In genomic region chr2:238458641-238459040, GRCh38 we compare ENCODE assay signal across 21 cellular contexts. TPM values are rescaled to one million over a fixed set of nuclear protein-coding genes. Genes with fewer than 3 reads are reported as not detected.
A peak's percentile ranks its signal among the peaks of the same experiment; 100 is the strongest.
DNase-seq lines count a peak whose midpoint lies in the region; ATAC-seq and TF ChIP-seq lines count a peak whose summit lies in the region.
"Had no signal": no experiment of that assay in that cellular context is flagged by ENCODE, and none has a peak within 500 bp of the region (broad histone marks: within the 10 kb centered on the region; RNA-seq: fewer than 3 reads in every experiment).

No MANE protein-coding gene starts in this region.

- ATAC-seq in left ventricle myocardium superior (peak; percentile 52), right lobe of liver (no peak)
- peak; percentile 5 for ATAC-seq in stimulated activated effector memory CD8-positive, alpha-beta T cell treated with anti-CD3 and anti-CD28 coated beads, Interleukin-12 subunit alpha, Interleukin-12 subunit beta, amount 100 ng/mL, for 72 hours
- ATAC-seq in activated T-cell treated with anti-CD3 and anti-CD28 coated beads, Interleukin-2, amount 50 U/mL, for 72 hours (replicated peaks in 1 of 2), result no peak
- ATAC-seq: activated naive CD8-positive, alpha-beta T cell treated with anti-CD3 and anti-CD28 coated beads, Interleukin-2, amount 50 U/mL, for 24 hours; natural killer cell treated with Interleukin-12 subunit alpha and Interleukin-12 subunit beta and Interleukin-15 and Interleukin-18, amount 100 ng/mL, for 72 hours had no signal

- H3K36me3 Mint-ChIP-seq in brain, result peaks cover 15% of the 10 kb centered on the region
- no peaks in the 10 kb centered on the region for H3K36me3 Mint-ChIP-seq in stimulated activated effector memory CD8-positive, alpha-beta T cell treated with anti-CD3 and anti-CD28 coated beads, Interleukin-12 subunit alpha, Interleukin-12 subunit beta, amount 100 ng/mL, for 72 hours
- H3K36me3 Mint-ChIP-seq in activated T-cell treated with anti-CD3 and anti-CD28 coated beads, Interleukin-2, amount 50 U/mL, for 72 hours (ENCODE audit: insufficient read depth in 2 of 2), result peaks cover 1 to 3% of the 10 kb centered on the region in 2 donors

- H3K4me1 ChIP-seq in right lobe of liver, result no peaks in the 10 kb centered on the region
- H3K4me1 ChIP-seq: lower lobe of right lung had no signal

- DNase-seq in EH (ENCODE audit: low read depth) (peak; percentile 44), left ventricle myocardium superior (peak; percentile 55), GDM1 (lab: John Stamatoyannopoulos, UW) (no peak), right lobe of liver (no peak), occipital lobe (lab: John Stamatoyannopoulos, UW) (no peak)
- no peak for DNase-seq in stimulated activated effector memory CD8-positive, alpha-beta T cell treated with anti-CD3 and anti-CD28 coated beads, Interleukin-12 subunit alpha, Interleukin-12 subunit beta, amount 100 ng/mL, for 72 hours (ENCODE audit: low spot score in 2 of 2)
- DNase-seq in activated T-cell treated with anti-CD3 and anti-CD28 coated beads, Interleukin-2, amount 50 U/mL, for 72 hours, result no peak
- DNase-seq: activated CD4-positive, alpha-beta memory T cell treated with anti-CD3 and anti-CD28 coated beads for 36 hours; activated naive CD8-positive, alpha-beta T cell treated with anti-CD3 and anti-CD28 coated beads, Interleukin-2, amount 50 U/mL, for 24 hours; cerebellar nuclear complex; foreskin melanocyte; lower lobe of right lung; NCI-H1436; NK-92 treated with Interleukin-12 subunit alpha and Interleukin-12 subunit beta, amount 100 ng/mL, for 24 hours; stimulated activated CD4-positive, alpha-beta T cell treated with anti-CD3 and anti-CD28 coated beads, Interleukin-15, amount 100 ng/mL, for 24 hours; stimulated activated naive CD4-positive, alpha-beta T cell; SW 1271 had no signal

- TF ChIP-seq CTCF in brain (conservative IDR thresholded peaks at IDR 0.05) (no peak), right lobe of liver (IDR thresholded peaks at IDR 0.05) (no peak)

- peaks cover 27% of the 10 kb centered on the region for H3K4me1 Mint-ChIP-seq in brain
- H3K4me1 Mint-ChIP-seq in stimulated activated effector memory CD8-positive, alpha-beta T cell treated with anti-CD3 and anti-CD28 coated beads, Interleukin-12 subunit alpha, Interleukin-12 subunit beta, amount 100 ng/mL, for 72 hours, result no peaks in the 10 kb centered on the region
- no peaks in the 10 kb centered on the region for H3K4me1 Mint-ChIP-seq in activated T-cell treated with anti-CD3 and anti-CD28 coated beads, Interleukin-2, amount 50 U/mL, for 72 hours (ENCODE audit: low read depth)
- H3K4me1 Mint-ChIP-seq: activated naive CD8-positive, alpha-beta T cell treated with anti-CD3 and anti-CD28 coated beads, Interleukin-2, amount 50 U/mL, for 24 hours had no signal

- peaks cover 10% of the 10 kb centered on the region for H3K27me3 Mint-ChIP-seq in brain
- no peaks in the 10 kb centered on the region for H3K27me3 Mint-ChIP-seq in activated T-cell treated with anti-CD3 and anti-CD28 coated beads, Interleukin-2, amount 50 U/mL, for 72 hours (ENCODE audit: low read depth)
- H3K27me3 Mint-ChIP-seq: activated CD4-positive, alpha-beta memory T cell treated with anti-CD3 and anti-CD28 coated beads for 36 hours; activated naive CD8-positive, alpha-beta T cell treated with anti-CD3 and anti-CD28 coated beads, Interleukin-2, amount 50 U/mL, for 24 hours; B cell; natural killer cell treated with Interleukin-12 subunit alpha and Interleukin-12 subunit beta and Interleukin-15 and Interleukin-18, amount 100 ng/mL, for 72 hours had no signal

- H3K9me3 Mint-ChIP-seq in brain, result peaks cover 17 to 27% (median 23%) of the 10 kb centered on the region in 5 experiments
- peaks cover 9% of the 10 kb centered on the region for H3K9me3 Mint-ChIP-seq in stimulated activated effector memory CD8-positive, alpha-beta T cell treated with anti-CD3 and anti-CD28 coated beads, Interleukin-12 subunit alpha, Interleukin-12 subunit beta, amount 100 ng/mL, for 72 hours
- H3K9me3 Mint-ChIP-seq in activated T-cell treated with anti-CD3 and anti-CD28 coated beads, Interleukin-2, amount 50 U/mL, for 72 hours, result peaks cover 1 to 11% of the 10 kb centered on the region in 2 donors
- H3K9me3 Mint-ChIP-seq: activated naive CD8-positive, alpha-beta T cell treated with anti-CD3 and anti-CD28 coated beads, Interleukin-2, amount 50 U/mL, for 24 hours; natural killer cell treated with Interleukin-12 subunit alpha and Interleukin-12 subunit beta and Interleukin-15 and Interleukin-18, amount 100 ng/mL, for 72 hours had no signal

- peak overlapping the region in 3 of 5 experiments; percentile 38 to 65 (median 55) for H3K27ac Mint-ChIP-seq in brain
- H3K27ac Mint-ChIP-seq in stimulated activated effector memory CD8-positive, alpha-beta T cell treated with anti-CD3 and anti-CD28 coated beads, Interleukin-12 subunit alpha, Interleukin-12 subunit beta, amount 100 ng/mL, for 72 hours, result no peak overlapping the region
- H3K27ac Mint-ChIP-seq in activated T-cell treated with anti-CD3 and anti-CD28 coated beads, Interleukin-2, amount 50 U/mL, for 72 hours, result no peak overlapping the region
- H3K27ac Mint-ChIP-seq: activated CD4-positive, alpha-beta memory T cell treated with anti-CD3 and anti-CD28 coated beads for 36 hours; activated naive CD8-positive, alpha-beta T cell treated with anti-CD3 and anti-CD28 coated beads, Interleukin-2, amount 50 U/mL, for 24 hours; B cell had no signal

- H3K4me3 Mint-ChIP-seq in brain, result no peak overlapping the region
- no peak overlapping the region for H3K4me3 Mint-ChIP-seq in stimulated activated effector memory CD8-positive, alpha-beta T cell treated with anti-CD3 and anti-CD28 coated beads, Interleukin-12 subunit alpha, Interleukin-12 subunit beta, amount 100 ng/mL, for 72 hours
- H3K4me3 Mint-ChIP-seq in activated T-cell treated with anti-CD3 and anti-CD28 coated beads, Interleukin-2, amount 50 U/mL, for 72 hours, result no peak overlapping the region
- H3K4me3 Mint-ChIP-seq: activated CD4-positive, alpha-beta memory T cell treated with anti-CD3 and anti-CD28 coated beads for 36 hours; activated naive CD8-positive, alpha-beta T cell treated with anti-CD3 and anti-CD28 coated beads, Interleukin-2, amount 50 U/mL, for 24 hours; B cell; natural killer cell treated with Interleukin-12 subunit alpha and Interleukin-12 subunit beta and Interleukin-15 and Interleukin-18, amount 100 ng/mL, for 72 hours had no signal

- H3K27ac ChIP-seq in right lobe of liver, result no peak overlapping the region
- H3K27ac ChIP-seq: lower lobe of right lung had no signal

- no peaks in the 10 kb centered on the region for H3K36me3 ChIP-seq in right lobe of liver
- H3K36me3 ChIP-seq: lower lobe of right lung, prostate gland had no signal

- intact Hi-C loops in left ventricle myocardium superior (cut with micrococcal nuclease) (no loop called here), right lobe of liver (cut with DNase I) (loop anchor here in 1 of 2 donors (10.0 kb wide), 1 partner anchor 54 kb away; no protein-coding TSS in a partner anchor)

- 73% methylated on average over 11 of the region's 12 CpGs for WGBS in right lobe of liver (ENCODE audit: insufficient coverage, low coverage, low lambda C conversion rate, missing lambda C conversion rate)

- no peaks in the 10 kb centered on the region for H3K9me3 ChIP-seq in right lobe of liver
- H3K9me3 ChIP-seq: lower lobe of right lung, prostate gland had no signal

- TF ChIP-seq POLR2A in right lobe of liver (IDR thresholded peaks at IDR 0.05), result no peak

- H3K27me3 ChIP-seq in right lobe of liver, result no peaks in the 10 kb centered on the region

- no peak overlapping the region for H3K4me3 ChIP-seq in right lobe of liver
- H3K4me3 ChIP-seq: lower lobe of right lung, prostate gland had no signal

RNA-seq across cellular contexts. Expression of gene ASB1, which starts 31.9 kb away (rescaled TPM):
- 25.8 TPM for polyA plus RNA-seq in brain (ENCODE audit: insufficient read depth, low read depth, low replicate concordance)
- total RNA-seq in left ventricle myocardium superior (60.2 TPM), right lobe of liver (10 to 100 TPM in 2 of 6 experiments, 1 to 10 TPM in 4; 6.3 to 18.2 (median 8.4) TPM), occipital lobe (17.8 TPM)
- 10 to 100 TPM; 49.2 to 52.3 TPM for total RNA-seq in activated T-cell treated with anti-CD3 and anti-CD28 coated beads, Interleukin-2, amount 50 U/mL, for 72 hours

Comparison
In these comparisons a context has a peak if more than half of its experiments do, and no peak if none do; other contexts are left out.
1. DNase-seq: peak in EH (single experiment) and left ventricle myocardium superior (single experiment); none in stimulated activated effector memory CD8-positive, alpha-beta T cell treated with anti-CD3 and anti-CD28 coated beads, Interleukin-12 subunit alpha, Interleukin-12 subunit beta, amount 100 ng/mL, for 72 hours (0 of 2), GDM1 (single experiment), right lobe of liver (0 of 3), activated T-cell treated with anti-CD3 and anti-CD28 coated beads, Interleukin-2, amount 50 U/mL, for 72 hours (0 of 2) and occipital lobe (single experiment).
2. H3K27ac Mint-ChIP-seq: peak in brain (3 of 5); none in stimulated activated effector memory CD8-positive, alpha-beta T cell treated with anti-CD3 and anti-CD28 coated beads, Interleukin-12 subunit alpha, Interleukin-12 subunit beta, amount 100 ng/mL, for 72 hours (single experiment) and activated T-cell treated with anti-CD3 and anti-CD28 coated beads, Interleukin-2, amount 50 U/mL, for 72 hours (single experiment).
3. ATAC-seq: peak in left ventricle myocardium superior (single experiment) and stimulated activated effector memory CD8-positive, alpha-beta T cell treated with anti-CD3 and anti-CD28 coated beads, Interleukin-12 subunit alpha, Interleukin-12 subunit beta, amount 100 ng/mL, for 72 hours (single experiment); none in right lobe of liver (0 of 4) and activated T-cell treated with anti-CD3 and anti-CD28 coated beads, Interleukin-2, amount 50 U/mL, for 72 hours (0 of 2).